In the genomic region with DNA sequence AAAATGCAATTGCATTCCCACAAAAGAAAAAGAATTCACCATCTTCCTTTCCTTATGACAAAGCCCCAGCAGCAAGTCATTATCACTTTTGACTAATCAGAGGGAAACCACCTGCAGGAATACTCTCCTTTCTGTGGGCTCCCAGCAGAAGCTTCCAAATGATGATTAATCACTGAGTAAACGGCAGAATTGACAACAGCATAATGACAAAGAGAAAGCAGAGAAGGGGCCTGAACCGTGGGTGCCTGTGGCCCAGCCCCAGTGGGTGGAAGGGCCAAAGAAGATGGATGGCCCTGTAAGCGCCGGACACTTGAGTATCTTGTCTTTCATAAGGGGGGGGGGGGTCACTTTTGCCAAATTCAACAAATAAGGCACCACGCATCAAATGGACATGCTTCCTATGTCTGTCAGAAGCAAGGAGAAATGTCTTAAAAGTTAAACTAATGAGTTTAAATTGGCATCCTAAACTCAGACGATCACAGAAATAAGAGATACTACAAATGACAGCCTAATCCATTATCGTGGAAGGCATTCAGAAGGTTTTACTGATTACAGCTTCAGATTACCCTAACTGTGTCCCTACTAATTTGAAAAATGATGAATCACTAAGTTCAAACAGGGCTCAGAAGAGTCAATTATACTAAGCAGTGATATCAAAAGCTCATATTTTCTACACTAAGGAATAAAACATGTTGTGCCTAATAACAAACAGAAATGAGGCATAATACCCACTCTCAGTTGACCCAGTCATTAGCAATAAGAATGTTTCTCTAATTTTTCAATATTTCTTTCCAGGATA, we compare ENCODE assay signal across 18 cellular contexts.
A peak's percentile ranks its signal among the peaks of the same experiment; 100 is the strongest.
DNase-seq lines count a peak whose midpoint lies in the region; ATAC-seq, FAIRE-seq and TF ChIP-seq lines count a peak whose summit lies in the region.
"Had no signal": no experiment of that assay in that cellular context is flagged by ENCODE, and none has a peak within 500 bp of the region (broad histone marks: within the 10 kb centered on the region; RNA-seq: fewer than 3 reads in every experiment).

No MANE protein-coding gene starts in this region.

- no peak overlapping the region for H2AFZ ChIP-seq in mammary epithelial cell (ENCODE audit: low read depth, low read length)

- no peaks in the 10 kb centered on the region for H3K36me3 Mint-ChIP-seq in stimulated activated effector memory CD8-positive, alpha-beta T cell treated with anti-CD3 and anti-CD28 coated beads, Interleukin-12 subunit alpha, Interleukin-12 subunit beta, amount 100 ng/mL, for 72 hours
- H3K36me3 Mint-ChIP-seq in CD14-positive monocyte = no peaks in the 10 kb centered on the region
- H3K36me3 Mint-ChIP-seq: IgD-negative memory B cell had no signal

- no peak overlapping the region for H3K4me2 ChIP-seq in mammary epithelial cell (ENCODE audit: insufficient read depth, low read depth, low read length)
- H3K4me2 ChIP-seq: BLaER1 treated with 17β-estradiol and CSF1 and Interleukin-3, amounts not matched to agents 10 nM and 100 nM had no signal

- H3K27me3 ChIP-seq in mammary epithelial cell (ENCODE audit: insufficient read depth, low read length) (no peaks in the 10 kb centered on the region), transverse colon (no peaks in the 10 kb centered on the region)
- H3K27me3 ChIP-seq: BLaER1 treated with 17β-estradiol and CSF1 and Interleukin-3, amounts not matched to agents 10 nM and 100 nM had no signal

- peak overlapping the region; percentile 58 for H3K27ac Mint-ChIP-seq in stimulated activated effector memory CD8-positive, alpha-beta T cell treated with anti-CD3 and anti-CD28 coated beads, Interleukin-12 subunit alpha, Interleukin-12 subunit beta, amount 100 ng/mL, for 72 hours
- no peak overlapping the region for H3K27ac Mint-ChIP-seq in CD14-positive monocyte
- H3K27ac Mint-ChIP-seq: IgD-negative memory B cell had no signal

- FAIRE-seq in frontal cortex (lab: Jason Lieb, UNC) = no peak
- FAIRE-seq: G401.6, urothelium cell line had no signal

- in situ Hi-C loops in mammary epithelial cell (cut with MboI; ENCODE audit: low sequenced_read_pairs in 2 of 2) = no loop called here
- in situ Hi-C loops in transverse colon (cut with MboI; ENCODE audit: low pct_ligation_motif_present in 1 of 4, low pct_unique_long_range_greater_than_20kb in 1 of 4, low sequenced_read_pairs in 3 of 4) = no loop called here

- H3K27ac ChIP-seq in mammary epithelial cell (ENCODE audit: insufficient read depth, low read depth, low read length) (no peak overlapping the region), transverse colon (no peak overlapping the region)
- H3K27ac ChIP-seq: BLaER1 treated with 17β-estradiol and CSF1 and Interleukin-3, amounts not matched to agents 10 nM and 100 nM; prostate gland had no signal

- H3K9me3 Mint-ChIP-seq in stimulated activated effector memory CD8-positive, alpha-beta T cell treated with anti-CD3 and anti-CD28 coated beads, Interleukin-12 subunit alpha, Interleukin-12 subunit beta, amount 100 ng/mL, for 72 hours = no peaks in the 10 kb centered on the region
- peaks cover 2 to 11% (median 6%) of the 10 kb centered on the region in 7 donors for H3K9me3 Mint-ChIP-seq in CD14-positive monocyte

- no peak overlapping the region for H3K4me3 ChIP-seq in mammary epithelial cell (replicated peaks in 1 of 3; ENCODE audit: insufficient read depth in 1 of 3, low read depth in 2 of 3, low read length in 3 of 3)
- no peak overlapping the region for H3K4me3 ChIP-seq in transverse colon
- H3K4me3 ChIP-seq: BLaER1 treated with 17β-estradiol and CSF1 and Interleukin-3, amounts not matched to agents 10 nM and 100 nM; prostate gland had no signal

- H3K9me3 ChIP-seq in mammary epithelial cell (replicated peaks; ENCODE audit: insufficient read depth, low read length) (no peaks in the 10 kb centered on the region), transverse colon (no peaks in the 10 kb centered on the region)
- H3K9me3 ChIP-seq: prostate gland had no signal

- peak overlapping the region; percentile 3 for H3K4me3 Mint-ChIP-seq in stimulated activated effector memory CD8-positive, alpha-beta T cell treated with anti-CD3 and anti-CD28 coated beads, Interleukin-12 subunit alpha, Interleukin-12 subunit beta, amount 100 ng/mL, for 72 hours
- no peak overlapping the region for H3K4me3 Mint-ChIP-seq in CD14-positive monocyte
- H3K4me3 Mint-ChIP-seq: IgD-negative memory B cell had no signal

- ATAC-seq in stimulated activated effector memory CD8-positive, alpha-beta T cell treated with anti-CD3 and anti-CD28 coated beads, Interleukin-12 subunit alpha, Interleukin-12 subunit beta, amount 100 ng/mL, for 72 hours = peak; percentile 95
- ATAC-seq: left ventricle myocardium superior had no signal

- no peaks in the 10 kb centered on the region for H3K79me2 ChIP-seq in mammary epithelial cell (ENCODE audit: insufficient read depth, low read length)

- TF ChIP-seq EP300 in transverse colon (IDR thresholded peaks at IDR 0.05; ENCODE audit: low read depth) = no peak

- H3K27me3 Mint-ChIP-seq in CD14-positive monocyte (ENCODE audit: low read depth in 3 of 3) = peaks cover 6 to 10% (median 8%) of the 10 kb centered on the region in 3 donors
- H3K27me3 Mint-ChIP-seq: IgD-negative memory B cell had no signal

- BruUV-seq in mammary epithelial cell (replicated peaks; lab: Mats Ljungman, UMichigan) = no TSS peak

- intact Hi-C loops in mammary epithelial cell (cut with micrococcal nuclease) (no loop called here), transverse colon (cut with DNase I; ENCODE audit: low total_unique reads) (no loop called here), CD14-positive monocyte (cut with micrococcal nuclease) (no loop called here)

- TF ChIP-seq POLR2A in transverse colon (IDR thresholded peaks at IDR 0.05) = no peak

- 56% methylated on average over 7 of the region's 7 CpGs for WGBS in mammary epithelial cell (ENCODE audit: low coverage, missing lambda C conversion rate)
- WGBS in transverse colon (ENCODE audit: low coverage in 1 of 2), 2 donors = 61 to 66% methylated on average over 7 of the region's 7 CpGs

- TF ChIP-seq CTCF in mammary epithelial cell (conservative IDR thresholded peaks at IDR 0.05 in 1 of 2, IDR thresholded peaks at IDR 0.05 in 1 of 2; ENCODE audit: extremely low read depth in 1 of 2, insufficient read depth in 1 of 2, low read depth in 1 of 2, low read length in 2 of 2) (no peak), transverse colon (IDR thresholded peaks at IDR 0.05) (no peak), CD14-positive monocyte (IDR thresholded peaks at IDR 0.05) (no peak)

- peak; percentile 24 for DNase-seq in activated naive CD4-positive, alpha-beta T cell treated with Interleukin-2 at 50 U/mL for 16 hours
- DNase-seq in activated naive CD4-positive, alpha-beta T cell (lab: John Stamatoyannopoulos, UW) = no peak
- DNase-seq in NCI-H748 treated with DMSO at 0.1 percent for 48 hours (lab: John Stamatoyannopoulos, UW) = peak; percentile 28
- DNase-seq in mammary epithelial cell = peak; percentile 74
- DNase-seq in stimulated activated effector memory CD8-positive, alpha-beta T cell treated with anti-CD3 and anti-CD28 coated beads, Interleukin-12 subunit alpha, Interleukin-12 subunit beta, amount 100 ng/mL, for 72 hours (ENCODE audit: low spot score in 2 of 2) = no peak
- DNase-seq in transverse colon = no peak
- DNase-seq in frontal cortex (ENCODE audit: low spot score in 2 of 2) = no peak
- no peak for DNase-seq in CD14-positive monocyte (ENCODE audit: low spot score)
- DNase-seq: aorta, cortex of kidney, left ventricle myocardium superior, NCI-H1092, NCI-H446 treated with DMSO at 0.1 percent for 48 hours had no signal

- dilution Hi-C loops in mammary epithelial cell (cut with HindIII; ENCODE audit: low sequenced_read_pairs) = loop anchor here (5.0 kb wide), 1 partner anchor 69 kb away; no protein-coding TSS in a partner anchor

- no peaks in the 10 kb centered on the region for H3K36me3 ChIP-seq in mammary epithelial cell (ENCODE audit: insufficient read depth, low read length)
- no peaks in the 10 kb centered on the region for H3K36me3 ChIP-seq in transverse colon
- H3K36me3 ChIP-seq: BLaER1 treated with 17β-estradiol and CSF1 and Interleukin-3, amounts not matched to agents 10 nM and 100 nM; prostate gland had no signal

- CTCF ChIA-PET in mammary epithelial cell (lab: Charles Lee; ENCODE audit: low non-redundant PET) = no interaction called here

- H4K20me1 ChIP-seq in mammary epithelial cell (ENCODE audit: insufficient read depth, low read length) = no peaks in the 10 kb centered on the region
- H4K20me1 ChIP-seq: BLaER1 treated with 17β-estradiol and CSF1 and Interleukin-3, amounts not matched to agents 10 nM and 100 nM had no signal

- no peak overlapping the region for H3K9ac ChIP-seq in mammary epithelial cell (ENCODE audit: insufficient read depth, low read length)
- H3K9ac ChIP-seq: BLaER1 treated with 17β-estradiol and CSF1 and Interleukin-3, amounts not matched to agents 10 nM and 100 nM had no signal

- H3K4me1 Mint-ChIP-seq in stimulated activated effector memory CD8-positive, alpha-beta T cell treated with anti-CD3 and anti-CD28 coated beads, Interleukin-12 subunit alpha, Interleukin-12 subunit beta, amount 100 ng/mL, for 72 hours = peaks cover 25% of the 10 kb centered on the region
- no peaks in the 10 kb centered on the region for H3K4me1 Mint-ChIP-seq in CD14-positive monocyte
- H3K4me1 Mint-ChIP-seq: IgD-negative memory B cell had no signal

- H3K4me1 ChIP-seq in mammary epithelial cell (ENCODE audit: insufficient read depth, low read length) = peaks cover 5% of the 10 kb centered on the region
- H3K4me1 ChIP-seq in transverse colon = no peaks in the 10 kb centered on the region
- H3K4me1 ChIP-seq: BLaER1 treated with 17β-estradiol and CSF1 and Interleukin-3, amounts not matched to agents 10 nM and 100 nM; prostate gland had no signal

Comparison
In these comparisons a context has a peak if more than half of its experiments do, and no peak if none do; other contexts are left out.
1. DNase-seq: peak in activated naive CD4-positive, alpha-beta T cell treated with Interleukin-2 at 50 U/mL for 16 hours (single experiment), NCI-H748 treated with DMSO at 0.1 percent for 48 hours (single experiment) and mammary epithelial cell (single experiment); none in activated naive CD4-positive, alpha-beta T cell (0 of 4), stimulated activated effector memory CD8-positive, alpha-beta T cell treated with anti-CD3 and anti-CD28 coated beads, Interleukin-12 subunit alpha, Interleukin-12 subunit beta, amount 100 ng/mL, for 72 hours (0 of 2), transverse colon (single experiment), frontal cortex (0 of 2) and CD14-positive monocyte (single experiment).